11 cellular contexts compared by ENCODE assay signal in the genomic region with DNA sequence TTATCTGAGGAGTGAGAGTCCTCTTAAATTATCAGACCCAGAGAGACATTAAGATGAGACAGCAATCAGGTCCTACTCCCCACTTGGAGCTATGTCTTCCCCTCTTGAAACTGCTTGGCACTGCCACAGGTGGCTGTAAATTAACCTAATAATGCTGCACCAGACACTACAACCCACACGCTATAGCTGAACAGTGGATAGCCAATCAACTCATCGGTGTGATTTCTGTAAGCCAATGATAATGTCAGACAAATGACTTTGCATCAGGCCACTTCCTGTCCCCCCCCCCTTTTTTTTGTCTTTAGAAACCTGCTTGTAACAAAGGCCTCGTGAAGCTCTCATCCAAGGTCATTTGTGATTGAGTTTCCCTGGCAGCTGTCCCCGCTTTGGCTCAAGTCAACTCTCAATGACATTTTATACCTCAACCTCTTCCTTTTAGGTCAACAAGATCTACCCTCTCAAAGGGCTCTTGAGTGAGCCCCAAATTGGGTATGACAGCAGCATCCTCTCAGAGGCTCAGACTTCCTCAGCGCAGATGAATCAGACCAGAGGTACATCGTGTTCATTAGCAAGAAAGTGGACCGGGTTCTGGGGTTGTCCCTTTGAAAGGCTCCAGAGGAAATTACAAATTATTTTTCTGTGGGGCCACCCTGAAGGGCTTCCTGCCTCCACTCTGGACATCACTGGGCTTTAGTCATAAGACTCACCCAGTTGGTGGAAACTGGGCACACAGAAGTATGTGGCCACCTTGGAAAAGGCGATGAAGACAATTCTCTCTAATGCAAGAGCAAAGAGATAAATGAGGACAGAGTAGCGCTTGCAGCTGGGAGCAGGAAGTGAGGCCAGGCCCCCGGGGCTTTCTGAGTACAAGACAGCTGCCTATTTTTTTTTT.
DNase-seq lines count a peak whose midpoint lies in the region; ATAC-seq and TF ChIP-seq lines count a peak whose summit lies in the region.
"Had no signal": no experiment of that assay in that cellular context is flagged by ENCODE, and none has a peak within 500 bp of the region (broad histone marks: within the 10 kb centered on the region; RNA-seq: fewer than 3 reads in every experiment).

No MANE protein-coding gene starts in this region.

- peak overlapping the region; percentile 38; the same call in 1 of the 2 replicates for H2AFZ ChIP-seq in Loucy (ENCODE audit: low read length)

- no peak overlapping the region for H3K4me3 ChIP-seq in BLaER1 treated with 17β-estradiol and CSF1 and Interleukin-3, amounts not matched to agents 10 nM and 100 nM
- peak overlapping the region; percentile 42 for H3K4me3 ChIP-seq in Loucy (ENCODE audit: low read length, poor library complexity, severe bottlenecking)
- no peak overlapping the region for H3K4me3 ChIP-seq in CD8-positive, alpha-beta T cell (ENCODE audit: low read depth, low read length)

- CTCF ChIA-PET in CD8-positive, alpha-beta T cell (lab: Charles Lee): interaction anchor here (0.9 to 2.2 kb wide), 2 partner anchors 16 to 413 kb away, joined by 3 to 7 read pairs; no protein-coding TSS in a partner anchor

- POLR2A ChIA-PET in activated naive CD8-positive, alpha-beta T cell treated with anti-CD3 and anti-CD28 coated beads, Interleukin-2, amount 10 ng/mL, durations not matched to agents 7 days and 5 days (lab: Charles Lee): no interaction called here
- POLR2A ChIA-PET in CD8-positive, alpha-beta T cell (lab: Charles Lee): interaction anchor here (0.6 kb wide), 1 partner anchor 1729 kb away, joined by 3 read pairs; no protein-coding TSS in a partner anchor

- TF ChIP-seq CTCF in Loucy (conservative IDR thresholded peaks at IDR 0.05; ENCODE audit: low read length) (no peak), osteocyte (IDR thresholded peaks at IDR 0.05) (no peak)
- no peak for TF ChIP-seq CTCF in CD8-positive, alpha-beta T cell (IDR thresholded peaks at IDR 0.05)

- H3K79me2 ChIP-seq in Loucy (ENCODE audit: insufficient read depth, low read length): no peaks in the 10 kb centered on the region

- no peaks in the 10 kb centered on the region for H3F3A ChIP-seq in Loucy (ENCODE audit: low read depth)

- intact Hi-C loops in CD8-positive, alpha-beta T cell (cut with DNase I, micrococcal nuclease): no loop called here

- no peaks in the 10 kb centered on the region for H3K9me3 ChIP-seq in BLaER1 treated with 17β-estradiol and CSF1 and Interleukin-3, amounts not matched to agents 10 nM and 100 nM (replicated peaks in 1 of 11)
- no peaks in the 10 kb centered on the region for H3K9me3 ChIP-seq in Loucy (ENCODE audit: insufficient read depth, low read depth, low read length)
- no peaks in the 10 kb centered on the region for H3K9me3 ChIP-seq in CD8-positive, alpha-beta T cell (ENCODE audit: low read length)

- H3K4me1 ChIP-seq in BLaER1 treated with 17β-estradiol and CSF1 and Interleukin-3, amounts not matched to agents 10 nM and 100 nM: peaks cover 36 to 67% (median 53%) of the 10 kb centered on the region in 10 experiments
- H3K4me1 ChIP-seq in Loucy (ENCODE audit: insufficient read depth, low read length, poor library complexity, severe bottlenecking): peaks cover 22% of the 10 kb centered on the region
- peaks cover 14% of the 10 kb centered on the region for H3K4me1 ChIP-seq in CD8-positive, alpha-beta T cell (ENCODE audit: insufficient read depth, low read length)

- no peaks in the 10 kb centered on the region for H3K36me3 Mint-ChIP-seq in activated naive CD8-positive, alpha-beta T cell treated with anti-CD3 and anti-CD28 coated beads, Interleukin-2, amount 10 ng/mL, durations not matched to agents 7 days and 5 days
- H3K36me3 Mint-ChIP-seq in osteocyte (ENCODE audit: unreplicated experiment): peaks cover 3% of the 10 kb centered on the region
- H3K36me3 Mint-ChIP-seq in CD8-positive, alpha-beta T cell: no peaks in the 10 kb centered on the region

- peaks cover 3% of the 10 kb centered on the region for H3K27me3 Mint-ChIP-seq in activated naive CD8-positive, alpha-beta T cell treated with anti-CD3 and anti-CD28 coated beads, Interleukin-2, amount 10 ng/mL, durations not matched to agents 7 days and 5 days
- H3K27me3 Mint-ChIP-seq in osteocyte (ENCODE audit: unreplicated experiment): no peaks in the 10 kb centered on the region
- H3K27me3 Mint-ChIP-seq in CD8-positive, alpha-beta T cell (ENCODE audit: low read depth): no peaks in the 10 kb centered on the region

- H3K36me3 ChIP-seq in BLaER1 treated with 17β-estradiol and CSF1 and Interleukin-3, amounts not matched to agents 10 nM and 100 nM: no peaks in the 10 kb centered on the region
- no peaks in the 10 kb centered on the region for H3K36me3 ChIP-seq in Loucy (ENCODE audit: insufficient read depth, low read length)
- H3K36me3 ChIP-seq in CD8-positive, alpha-beta T cell (ENCODE audit: insufficient read depth, low read length): no peaks in the 10 kb centered on the region

- no peaks in the 10 kb centered on the region for H3K9me2 ChIP-seq in Loucy (replicated peaks; ENCODE audit: low read depth, low read length)

- H3K27ac Mint-ChIP-seq in activated naive CD8-positive, alpha-beta T cell treated with anti-CD3 and anti-CD28 coated beads, Interleukin-2, amount 10 ng/mL, durations not matched to agents 7 days and 5 days: peak overlapping the region; percentile 40
- H3K27ac Mint-ChIP-seq in osteocyte (ENCODE audit: unreplicated experiment): peak overlapping the region; percentile 96
- no peak overlapping the region for H3K27ac Mint-ChIP-seq in CD8-positive, alpha-beta T cell

- H3K27ac ChIP-seq in BLaER1 treated with 17β-estradiol and CSF1 and Interleukin-3, amounts not matched to agents 10 nM and 100 nM: peak overlapping the region in 4 of 11 experiments; percentile 18 to 45 (median 28); a peak in 2 of 22 replicates
- no peak overlapping the region for H3K27ac ChIP-seq in CD8-positive, alpha-beta T cell (ENCODE audit: low read depth, low read length)
- H3K27ac ChIP-seq: C4-2B had no signal

- peaks cover 0 to 8% (median 0%) of the 10 kb centered on the region in 11 experiments; a peak in 1 of 22 replicates for H3K27me3 ChIP-seq in BLaER1 treated with 17β-estradiol and CSF1 and Interleukin-3, amounts not matched to agents 10 nM and 100 nM
- H3K27me3 ChIP-seq in Loucy (ENCODE audit: insufficient read depth, low read length, poor library complexity, severe bottlenecking): no peaks in the 10 kb centered on the region
- no peaks in the 10 kb centered on the region for H3K27me3 ChIP-seq in CD8-positive, alpha-beta T cell (ENCODE audit: insufficient read depth, low read length)

- H3K4me3 Mint-ChIP-seq in activated naive CD8-positive, alpha-beta T cell treated with anti-CD3 and anti-CD28 coated beads, Interleukin-2, amount 10 ng/mL, durations not matched to agents 7 days and 5 days: no peak overlapping the region
- no peak overlapping the region for H3K4me3 Mint-ChIP-seq in osteocyte (ENCODE audit: unreplicated experiment)
- H3K4me3 Mint-ChIP-seq in CD8-positive, alpha-beta T cell: no peak overlapping the region

- ATAC-seq in activated naive CD8-positive, alpha-beta T cell treated with anti-CD3 and anti-CD28 coated beads, Interleukin-2, amount 10 ng/mL, durations not matched to agents 7 days and 5 days (ENCODE audit: low read depth): no peak
- no peak for ATAC-seq in CD8-positive, alpha-beta T cell

- H3K9me3 Mint-ChIP-seq in activated naive CD8-positive, alpha-beta T cell treated with anti-CD3 and anti-CD28 coated beads, Interleukin-2, amount 10 ng/mL, durations not matched to agents 7 days and 5 days: no peaks in the 10 kb centered on the region
- peaks cover 10% of the 10 kb centered on the region for H3K9me3 Mint-ChIP-seq in osteocyte (ENCODE audit: unreplicated experiment)
- H3K9me3 Mint-ChIP-seq in CD8-positive, alpha-beta T cell: no peaks in the 10 kb centered on the region

- peaks cover 17% of the 10 kb centered on the region for H3K4me1 Mint-ChIP-seq in activated naive CD8-positive, alpha-beta T cell treated with anti-CD3 and anti-CD28 coated beads, Interleukin-2, amount 10 ng/mL, durations not matched to agents 7 days and 5 days
- H3K4me1 Mint-ChIP-seq in osteocyte (ENCODE audit: unreplicated experiment): peaks cover 87% of the 10 kb centered on the region
- H3K4me1 Mint-ChIP-seq in CD8-positive, alpha-beta T cell (ENCODE audit: low read depth): peaks cover 20% of the 10 kb centered on the region

- 0 out of 22 replicates have a peak, but pooled peaks cover 0 to 4% (median 0%) of the 10 kb centered on the region in 11 experiments for H4K20me1 ChIP-seq in BLaER1 treated with 17β-estradiol and CSF1 and Interleukin-3, amounts not matched to agents 10 nM and 100 nM
- no peaks in the 10 kb centered on the region for H4K20me1 ChIP-seq in Loucy (ENCODE audit: insufficient read depth, low read length, poor library complexity, severe bottlenecking)

- DNase-seq in activated naive CD8-positive, alpha-beta T cell treated with anti-CD3 and anti-CD28 coated beads, Interleukin-2, amount 10 ng/mL, durations not matched to agents 7 days and 5 days: no peak
- DNase-seq in osteocyte (ENCODE audit: extremely low spot score, unreplicated experiment): no peak
- no peak for DNase-seq in NCI-H2107 (lab: John Stamatoyannopoulos, UW)
- no peak for DNase-seq in kidney glomerular epithelial cell (lab: John Stamatoyannopoulos, UW)
- DNase-seq in CD8-positive, alpha-beta T cell: no peak
- DNase-seq: aorta; NK-92 treated with Interleukin-12 subunit alpha and Interleukin-12 subunit beta, amount 100 ng/mL, for 24 hours; stimulated activated CD8-positive, alpha-beta memory T cell treated with anti-CD3 and anti-CD28 coated beads, Interleukin-4, amount 100 ng/mL, for 48 hours had no signal

- H3K9ac ChIP-seq in BLaER1 treated with 17β-estradiol and CSF1 and Interleukin-3, amounts not matched to agents 10 nM and 100 nM: no peak overlapping the region; a peak in 1 of 22 replicates
- peak overlapping the region; percentile 57 for H3K9ac ChIP-seq in Loucy (ENCODE audit: low read depth, low read length, poor library complexity, severe bottlenecking)

- peak overlapping the region; percentile 17 to 68 (median 46) for H3K4me2 ChIP-seq in BLaER1 treated with 17β-estradiol and CSF1 and Interleukin-3, amounts not matched to agents 10 nM and 100 nM
- H3K4me2 ChIP-seq in Loucy (ENCODE audit: low read depth, low read length, poor library complexity, severe bottlenecking): peak overlapping the region; percentile 46
